23 cellular contexts compared by ENCODE assay signal in genomic region chr13:55307909-55308308, GRCh38.
"Had no signal": no experiment of that assay in that cellular context is flagged by ENCODE, and none has a peak within 500 bp of the region (broad histone marks: within the 10 kb centered on the region; RNA-seq: fewer than 3 reads in every experiment).

No MANE protein-coding gene starts in this region.

- H3K36me3 ChIP-seq: esophagus muscularis mucosa, gastrocnemius medialis, heart right ventricle, left lung, lower lobe of right lung had no signal

- H3K4me1 ChIP-seq: esophagus muscularis mucosa, gastrocnemius medialis, heart right ventricle, left lung, lower lobe of right lung had no signal

- H3K27ac ChIP-seq: coronary artery, dorsolateral prefrontal cortex, esophagus muscularis mucosa, gastrocnemius medialis, heart right ventricle, left lung, lower lobe of right lung had no signal

- H3K4me3 Mint-ChIP-seq: mesothelial cell of epicardium, naive B cell had no signal

- H3K9me3 ChIP-seq: esophagus muscularis mucosa, gastrocnemius medialis, left lung, lower lobe of right lung had no signal

- ATAC-seq: gastrocnemius medialis, heart right ventricle, left cardiac atrium, left lung, left ventricle myocardium superior, lower lobe of right lung, mucosa of descending colon had no signal

- H3K27me3 ChIP-seq: dorsolateral prefrontal cortex, esophagus muscularis mucosa, gastrocnemius medialis, heart right ventricle, left lung had no signal

- H3K36me3 Mint-ChIP-seq: mesothelial cell of epicardium, naive B cell had no signal

- H3K27me3 Mint-ChIP-seq: naive B cell had no signal

- H3K27ac Mint-ChIP-seq: mesothelial cell of epicardium, naive B cell had no signal

- H3K4me3 ChIP-seq: coronary artery, dorsolateral prefrontal cortex, esophagus muscularis mucosa, gastrocnemius medialis, heart right ventricle, left lung, lower lobe of right lung, mucosa of descending colon had no signal

- H3K4me1 Mint-ChIP-seq: mesothelial cell of epicardium, naive B cell had no signal

- DNase-seq: dermis blood vessel endothelial cell; dorsolateral prefrontal cortex; effector CD4-positive, alpha-beta T cell; effector memory CD4-positive, alpha-beta T cell; foreskin melanocyte; gastrocnemius medialis; glutamatergic neuron; head of caudate nucleus; heart right ventricle; hippocampal formation; left cardiac atrium; left lung; left ventricle myocardium superior; lower lobe of right lung; mesenchymal stem cell; mucosa of descending colon; naive B cell had no signal

- FAIRE-seq: endothelial cell of umbilical vein, islet of Langerhans, keratinocyte had no signal

- H3K9me3 Mint-ChIP-seq: mesothelial cell of epicardium had no signal
